In genomic region chr15:33679065-33679464, GRCh38 we compare ENCODE assay signal across 14 cellular contexts.
A peak's percentile ranks its signal among the peaks of the same experiment; 100 is the strongest.
DNase-seq lines count a peak whose midpoint lies in the region; ATAC-seq and TF ChIP-seq lines count a peak whose summit lies in the region.
"Had no signal": no experiment of that assay in that cellular context is flagged by ENCODE, and none has a peak within 500 bp of the region (broad histone marks: within the 10 kb centered on the region; RNA-seq: fewer than 3 reads in every experiment).

No MANE protein-coding gene starts in this region.

- no peak overlapping the region for H3K27ac ChIP-seq in gastroesophageal sphincter

- no peak for TF ChIP-seq EP300 in gastroesophageal sphincter (IDR thresholded peaks at IDR 0.05)

- no peaks in the 10 kb centered on the region for H3K27me3 ChIP-seq in gastroesophageal sphincter
- H3K27me3 ChIP-seq: BE2C had no signal

- POLR2A ChIA-PET in activated CD4-positive, alpha-beta T cell treated with anti-CD3 and anti-CD28 coated beads, Interleukin-2, amount 10 ng/mL, durations not matched to agents 7 days and 5 days (lab: Charles Lee), result no interaction called here

- H3K4me1 Mint-ChIP-seq in activated CD4-positive, alpha-beta T cell treated with anti-CD3 and anti-CD28 coated beads, Interleukin-2, amount 10 ng/mL, durations not matched to agents 7 days and 5 days, result no peaks in the 10 kb centered on the region

- no peak overlapping the region for H3K27ac Mint-ChIP-seq in activated CD4-positive, alpha-beta T cell treated with anti-CD3 and anti-CD28 coated beads, Interleukin-2, amount 10 ng/mL, durations not matched to agents 7 days and 5 days

- TF ChIP-seq CTCF in fibroblast of mammary gland (conservative IDR thresholded peaks at IDR 0.05; ENCODE audit: control insufficient read depth, insufficient read depth, low read depth, low read length), result no peak
- no peak for TF ChIP-seq CTCF in gastroesophageal sphincter (IDR thresholded peaks at IDR 0.05)

- H3K36me3 ChIP-seq in gastroesophageal sphincter, result no peaks in the 10 kb centered on the region
- H3K36me3 ChIP-seq: BE2C had no signal

- TF ChIP-seq POLR2A in gastroesophageal sphincter (IDR thresholded peaks at IDR 0.05), result no peak

- H3K4me3 ChIP-seq in fibroblast of mammary gland (ENCODE audit: control insufficient read depth, low read depth, low read length) (no peak overlapping the region), gastroesophageal sphincter (no peak overlapping the region)

- DNase-seq in ELR (ENCODE audit: low read depth) (peak; percentile 19), RPMI7951 (ENCODE audit: low read depth) (peak; percentile 75), fibroblast of mammary gland (ENCODE audit: low read depth) (peak; percentile 8), renal cortical epithelial cell (ENCODE audit: low read depth) (peak; percentile 96)
- DNase-seq in activated CD4-positive, alpha-beta T cell treated with anti-CD3 and anti-CD28 coated beads, Interleukin-2, amount 10 ng/mL, durations not matched to agents 7 days and 5 days, result no peak
- DNase-seq in activated naive CD4-positive, alpha-beta T cell (lab: John Stamatoyannopoulos, UW), result no peak
- DNase-seq: DMS 273 treated with DMSO at 0.1 percent for 48 hours, Kasumi-1, NCI-H1417 treated with DMSO at 0.1 percent for 48 hours, NCI-H2029, NCI-H2171 treated with DMSO at 0.1 percent for 48 hours, RPMI8226 had no signal

- ATAC-seq in gastroesophageal sphincter, result no peak

- peaks cover 2% of the 10 kb centered on the region for H3K27me3 Mint-ChIP-seq in activated CD4-positive, alpha-beta T cell treated with anti-CD3 and anti-CD28 coated beads, Interleukin-2, amount 10 ng/mL, durations not matched to agents 7 days and 5 days

- 70% methylated on average over 1 of the region's 2 CpGs; no CpG with 5 or more reads in 1 of the 2 donors for WGBS in gastroesophageal sphincter (ENCODE audit: low coverage in 1 of 2), 2 donors

- H3K4me3 Mint-ChIP-seq in activated CD4-positive, alpha-beta T cell treated with anti-CD3 and anti-CD28 coated beads, Interleukin-2, amount 10 ng/mL, durations not matched to agents 7 days and 5 days, result no peak overlapping the region

- H3K4me1 ChIP-seq in gastroesophageal sphincter, result no peaks in the 10 kb centered on the region

- no peaks in the 10 kb centered on the region for H3K9me3 Mint-ChIP-seq in activated CD4-positive, alpha-beta T cell treated with anti-CD3 and anti-CD28 coated beads, Interleukin-2, amount 10 ng/mL, durations not matched to agents 7 days and 5 days

- no peaks in the 10 kb centered on the region for H3K9me3 ChIP-seq in gastroesophageal sphincter
- H3K9me3 ChIP-seq: BE2C had no signal

- no peaks in the 10 kb centered on the region for H3K36me3 Mint-ChIP-seq in activated CD4-positive, alpha-beta T cell treated with anti-CD3 and anti-CD28 coated beads, Interleukin-2, amount 10 ng/mL, durations not matched to agents 7 days and 5 days (ENCODE audit: low read depth)

- CTCF ChIA-PET in activated CD4-positive, alpha-beta T cell treated with anti-CD3 and anti-CD28 coated beads, Interleukin-2, amount 10 ng/mL, durations not matched to agents 7 days and 5 days (lab: Charles Lee), result no interaction called here

Comparison
In these comparisons a context has a peak if more than half of its experiments do, and no peak if none do; other contexts are left out.
1. DNase-seq: peak in ELR (single experiment), RPMI7951 (single experiment), fibroblast of mammary gland (single experiment) and renal cortical epithelial cell (single experiment); none in activated CD4-positive, alpha-beta T cell treated with anti-CD3 and anti-CD28 coated beads, Interleukin-2, amount 10 ng/mL, durations not matched to agents 7 days and 5 days (single experiment) and activated naive CD4-positive, alpha-beta T cell (0 of 4).